ENCODE assay signal across 16 cellular contexts in the genomic region with DNA sequence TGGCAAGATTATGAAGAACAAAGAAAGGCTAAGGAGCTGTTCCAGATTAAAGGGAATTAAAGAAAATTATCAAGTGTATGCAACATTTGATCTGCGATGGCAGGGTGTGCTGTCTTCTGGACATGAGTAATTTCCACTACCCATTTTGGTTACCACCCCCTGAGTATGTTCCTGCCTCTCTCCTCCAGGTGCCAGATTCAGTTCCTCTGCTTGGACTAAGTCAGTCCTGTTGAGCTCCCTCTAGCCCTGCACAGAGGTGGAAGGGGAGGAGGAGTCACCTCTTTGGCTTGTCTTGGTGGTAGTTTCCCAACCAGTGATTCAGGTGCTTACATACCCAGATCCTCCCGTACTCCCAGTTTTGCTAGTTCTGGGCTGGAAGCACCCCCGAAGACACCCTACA. TPM values are rescaled to one million over a fixed set of nuclear protein-coding genes. Genes with fewer than 3 reads are reported as not detected.
DNase-seq lines count a peak whose midpoint lies in the region; ATAC-seq lines count a peak whose summit lies in the region.
"Had no signal": no experiment of that assay in that cellular context is flagged by ENCODE, and none has a peak within 500 bp of the region (broad histone marks: within the 10 kb centered on the region; RNA-seq: fewer than 3 reads in every experiment).

No MANE protein-coding gene starts in this region.

- no peak overlapping the region for H3K27ac Mint-ChIP-seq in activated T-helper 17 cell treated with anti-CD3 and anti-CD28 coated beads, Interleukin-2, amount 50 U/mL, for 72 hours
- H3K27ac Mint-ChIP-seq: WTC11 had no signal

- DNase-seq in activated CD4-positive, CD25-positive, alpha-beta regulatory T cell treated with anti-CD3 and anti-CD28 coated beads, Interleukin-2, amount 50 U/mL, for 72 hours: no peak
- no peak for DNase-seq in mucosa of gallbladder (ENCODE audit: low spot score)
- DNase-seq in COLO668 (lab: John Stamatoyannopoulos, UW; ENCODE audit: unreplicated experiment): no peak
- no peak for DNase-seq in Right ventricle myocardium superior
- DNase-seq: C1 segment of cervical spinal cord, EL, IMR-90, mesenchymal stem cell, NCI-H774, small intestine had no signal

- peaks cover 17% of the 10 kb centered on the region for H3K4me1 Mint-ChIP-seq in activated T-helper 17 cell treated with anti-CD3 and anti-CD28 coated beads, Interleukin-2, amount 50 U/mL, for 72 hours

- ATAC-seq in GM18867 (IDR thresholded peaks at IDR 0.05; ENCODE audit: unreplicated experiment): peak; percentile 70
- ATAC-seq in GM21723 (IDR thresholded peaks at IDR 0.05; ENCODE audit: unreplicated experiment): peak; percentile 83
- ATAC-seq in HG03457 (IDR thresholded peaks at IDR 0.05; ENCODE audit: unreplicated experiment): peak; percentile 54
- peak; percentile 53 for ATAC-seq in activated T-helper 17 cell treated with anti-CD3 and anti-CD28 coated beads, Interleukin-2, amount 50 U/mL, for 72 hours (replicated peaks)
- no peak for ATAC-seq in Right ventricle myocardium superior (ENCODE audit: poor library complexity)
- ATAC-seq: WTC11 had no signal

- H3K4me3 Mint-ChIP-seq in activated T-helper 17 cell treated with anti-CD3 and anti-CD28 coated beads, Interleukin-2, amount 50 U/mL, for 72 hours: no peak overlapping the region
- H3K4me3 Mint-ChIP-seq: WTC11 had no signal

- no peaks in the 10 kb centered on the region for H3K36me3 Mint-ChIP-seq in activated T-helper 17 cell treated with anti-CD3 and anti-CD28 coated beads, Interleukin-2, amount 50 U/mL, for 72 hours (ENCODE audit: low read depth)

- H3K9me3 Mint-ChIP-seq in activated T-helper 17 cell treated with anti-CD3 and anti-CD28 coated beads, Interleukin-2, amount 50 U/mL, for 72 hours: peaks cover 3% of the 10 kb centered on the region

- no peaks in the 10 kb centered on the region for H3K27me3 Mint-ChIP-seq in activated T-helper 17 cell treated with anti-CD3 and anti-CD28 coated beads, Interleukin-2, amount 50 U/mL, for 72 hours

- intact Hi-C loops in Right ventricle myocardium superior (cut with DNase I): no loop called here

RNA-seq across cellular contexts. Expression of a gene that starts 22.2 kb away (rescaled TPM):
- 100 to 1,000 TPM in 1 of 2 donors, 10 to 100 TPM in 1; 75.0 to 119 TPM for total RNA-seq in activated T-helper 17 cell treated with anti-CD3 and anti-CD28 coated beads, Interleukin-2, amount 50 U/mL, for 72 hours
- total RNA-seq in mucosa of gallbladder (32.3 TPM), Right ventricle myocardium superior (28.5 TPM)

RNA-seq across cellular contexts. Expression of a gene that starts 40.5 kb away (rescaled TPM):
- total RNA-seq in activated T-helper 17 cell treated with anti-CD3 and anti-CD28 coated beads, Interleukin-2, amount 50 U/mL, for 72 hours: not detected
- total RNA-seq in mucosa of gallbladder (not detected), Right ventricle myocardium superior (not detected)
- total RNA-seq: IMR-90, omental fat pad, WTC11 had no signal
